In the genomic region with DNA sequence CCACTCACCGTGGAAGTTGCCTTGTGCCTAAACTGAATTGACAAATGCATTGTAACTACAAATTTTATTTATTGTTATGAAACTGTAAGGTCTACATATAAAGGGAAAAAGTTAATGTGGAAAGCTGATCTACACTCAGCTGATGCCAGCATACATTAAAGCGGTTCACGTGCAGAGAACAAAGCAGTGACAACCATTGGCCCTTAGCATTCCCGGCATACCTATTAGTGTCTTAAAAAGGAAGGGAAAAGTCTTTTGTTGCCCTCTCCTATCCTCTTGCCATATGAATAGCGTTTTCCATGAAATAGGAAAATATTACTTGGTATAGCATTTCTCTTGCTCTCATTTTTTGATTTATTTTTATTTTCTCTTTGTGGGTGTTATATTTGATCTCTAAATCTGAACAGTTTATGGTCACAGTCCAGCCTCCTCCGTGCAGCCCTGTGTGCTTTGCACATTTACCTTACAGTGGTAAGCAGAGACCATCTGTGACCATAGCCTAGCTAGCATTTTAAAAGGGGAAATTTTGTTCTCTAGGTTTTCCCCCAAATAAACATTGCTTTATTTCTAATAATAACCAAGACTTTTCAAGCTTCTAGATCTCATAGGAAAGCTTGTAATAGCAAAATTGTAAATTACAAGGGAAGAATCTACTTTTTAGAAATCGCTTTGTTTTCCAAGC, we compare ENCODE assay signal across 24 cellular contexts.
DNase-seq lines count a peak whose midpoint lies in the region; FAIRE-seq and TF ChIP-seq lines count a peak whose summit lies in the region.
"Had no signal": no experiment of that assay in that cellular context is flagged by ENCODE, and none has a peak within 500 bp of the region (broad histone marks: within the 10 kb centered on the region; RNA-seq: fewer than 3 reads in every experiment).

No MANE protein-coding gene starts in this region.

- H3K27ac ChIP-seq in mammary epithelial cell (ENCODE audit: insufficient read depth, low read depth, low read length) (no peak overlapping the region), neural progenitor cell (no peak overlapping the region), Peyer's patch (peak overlapping the region in 1 of 4 donors; percentile 77)
- H3K27ac ChIP-seq: brain microvascular endothelial cell, GM23248 had no signal

- H3K27ac Mint-ChIP-seq in IgD-negative memory B cell = peak overlapping the region; percentile 88 to 98 (median 93)
- H3K27ac Mint-ChIP-seq in neural progenitor cell = no peak overlapping the region
- H3K27ac Mint-ChIP-seq: activated naive CD4-positive, alpha-beta T cell treated with anti-CD3 and anti-CD28 coated beads for 36 hours had no signal

- no peaks in the 10 kb centered on the region for H4K20me1 ChIP-seq in mammary epithelial cell (ENCODE audit: insufficient read depth, low read length)
- H4K20me1 ChIP-seq in neural progenitor cell (ENCODE audit: low read depth) = no peaks in the 10 kb centered on the region
- H4K20me1 ChIP-seq: BLaER1 treated with 17β-estradiol and CSF1 and Interleukin-3, amounts not matched to agents 10 nM and 100 nM had no signal

- dilution Hi-C loops in mammary epithelial cell (cut with HindIII; ENCODE audit: low sequenced_read_pairs) = no loop called here

- peaks cover 56 to 72% (median 68%) of the 10 kb centered on the region in 3 donors for H3K4me1 Mint-ChIP-seq in IgD-negative memory B cell
- no peaks in the 10 kb centered on the region for H3K4me1 Mint-ChIP-seq in neural progenitor cell

- H3K79me2 ChIP-seq in mammary epithelial cell (ENCODE audit: insufficient read depth, low read length) = no peaks in the 10 kb centered on the region
- H3K79me2 ChIP-seq in neural progenitor cell (ENCODE audit: low read depth) = no peaks in the 10 kb centered on the region

- H3K4me1 ChIP-seq in mammary epithelial cell (ENCODE audit: insufficient read depth, low read length) = no peaks in the 10 kb centered on the region
- H3K4me1 ChIP-seq in neural progenitor cell = peaks cover 14% of the 10 kb centered on the region
- peaks cover 0 to 16% (median 3%) of the 10 kb centered on the region in 4 donors for H3K4me1 ChIP-seq in Peyer's patch

- peak; percentile 67 for FAIRE-seq in GM12892 (lab: Jason Lieb, UNC)

- no peak for DNase-seq in GM12892 (ENCODE audit: insufficient read length)
- DNase-seq in mammary epithelial cell = no peak
- peak; percentile 52 for DNase-seq in neural progenitor cell (ENCODE audit: low spot score)
- DNase-seq in DMS153 treated with DMSO at 0.1 percent for 48 hours (lab: John Stamatoyannopoulos, UW; ENCODE audit: unreplicated experiment) = no peak
- DNase-seq in T-helper 1 cell = no peak
- no peak for DNase-seq in Peyer's patch
- DNase-seq: activated CD4-positive, alpha-beta T cell treated with anti-CD3 and anti-CD28 coated beads, Interleukin-2, amount 50 U/mL, for 1 hour; activated naive CD4-positive, alpha-beta T cell treated with anti-CD3 and anti-CD28 coated beads for 36 hours; activated T-cell treated with anti-CD3 and anti-CD28 coated beads, Interleukin-2, amount 50 U/mL, for 48 hours; brain microvascular endothelial cell; Calu3; GM23248; IMR-90; islet precursor cell; mucosa of descending colon; NCI-H1436; NCI-H345; NCI-H774; PC-3; right cardiac atrium; SHP77 had no signal

- TF ChIP-seq POLR2A in GM12892 (IDR thresholded peaks at IDR 0.05; ENCODE audit: low read depth, low read length) (no peak), Peyer's patch (IDR thresholded peaks at IDR 0.05) (no peak)

- peaks cover 0 to 3% (median 0%) of the 10 kb centered on the region in 3 donors for H3K9me3 Mint-ChIP-seq in IgD-negative memory B cell
- H3K9me3 Mint-ChIP-seq in neural progenitor cell = peaks cover 2% of the 10 kb centered on the region
- H3K9me3 Mint-ChIP-seq: nephron had no signal

- H3K36me3 ChIP-seq in mammary epithelial cell (ENCODE audit: insufficient read depth, low read length) (peaks cover 10% of the 10 kb centered on the region), neural progenitor cell (peaks cover 21% of the 10 kb centered on the region), Peyer's patch (peaks cover 0 to 64% (median 0%) of the 10 kb centered on the region in 3 donors)

- no peak overlapping the region for H2AFZ ChIP-seq in mammary epithelial cell (ENCODE audit: low read depth, low read length)
- H2AFZ ChIP-seq in neural progenitor cell (replicated peaks) = no peak overlapping the region
- H2AFZ ChIP-seq: GM23248 had no signal

- H3K36me3 Mint-ChIP-seq in IgD-negative memory B cell (peaks cover 4% of the 10 kb centered on the region), neural progenitor cell (peaks cover 67% of the 10 kb centered on the region)

- H3K4me3 Mint-ChIP-seq in IgD-negative memory B cell (peak overlapping the region in 3 of 4 donors; percentile 74 to 90 (median 82)), neural progenitor cell (no peak overlapping the region)
- H3K4me3 Mint-ChIP-seq: activated naive CD4-positive, alpha-beta T cell treated with anti-CD3 and anti-CD28 coated beads for 36 hours; nephron had no signal

- in situ Hi-C loops in mammary epithelial cell (cut with MboI; ENCODE audit: low sequenced_read_pairs in 2 of 2) = no loop called here

- H3K27me3 ChIP-seq in mammary epithelial cell (ENCODE audit: insufficient read depth, low read length) (no peaks in the 10 kb centered on the region), neural progenitor cell (no peaks in the 10 kb centered on the region), Peyer's patch (no peaks in the 10 kb centered on the region)
- H3K27me3 ChIP-seq: BLaER1 treated with 17β-estradiol and CSF1 and Interleukin-3, amounts not matched to agents 10 nM and 100 nM; brain microvascular endothelial cell had no signal

- H3K9me3 ChIP-seq in mammary epithelial cell (replicated peaks; ENCODE audit: insufficient read depth, low read length) = no peaks in the 10 kb centered on the region
- H3K9me3 ChIP-seq in neural progenitor cell (ENCODE audit: low read depth) = no peaks in the 10 kb centered on the region
- H3K9me3 ChIP-seq in Peyer's patch = no peaks in the 10 kb centered on the region
- H3K9me3 ChIP-seq: mucosa of descending colon had no signal

- CTCF ChIA-PET in mammary epithelial cell (lab: Charles Lee; ENCODE audit: low non-redundant PET) = no interaction called here

- TSS peak; percentile 17 for BruUV-seq in mammary epithelial cell (replicated peaks; lab: Mats Ljungman, UMichigan)

- H3K27me3 Mint-ChIP-seq in IgD-negative memory B cell (no peaks in the 10 kb centered on the region), neural progenitor cell (ENCODE audit: insufficient read depth, low read depth) (peaks cover 2% of the 10 kb centered on the region)

- TF ChIP-seq CTCF in mammary epithelial cell (conservative IDR thresholded peaks at IDR 0.05 in 1 of 2, IDR thresholded peaks at IDR 0.05 in 1 of 2; ENCODE audit: extremely low read depth in 1 of 2, insufficient read depth in 1 of 2, low read depth in 1 of 2, low read length in 2 of 2) (no peak), neural progenitor cell (IDR thresholded peaks at IDR 0.05) (no peak), Peyer's patch (IDR thresholded peaks at IDR 0.05) (no peak)

- H3K4me3 ChIP-seq in mammary epithelial cell (replicated peaks in 1 of 3; ENCODE audit: insufficient read depth in 1 of 3, low read depth in 2 of 3, low read length in 3 of 3) (no peak overlapping the region), neural progenitor cell (no peak overlapping the region), Peyer's patch (no peak overlapping the region)
- H3K4me3 ChIP-seq: BLaER1 treated with 17β-estradiol and CSF1 and Interleukin-3, amounts not matched to agents 10 nM and 100 nM; GM23248; mucosa of descending colon had no signal

- no peak overlapping the region for H3K4me2 ChIP-seq in mammary epithelial cell (ENCODE audit: insufficient read depth, low read depth, low read length)
- peak overlapping the region; percentile 8 for H3K4me2 ChIP-seq in neural progenitor cell
- H3K4me2 ChIP-seq: BLaER1 treated with 17β-estradiol and CSF1 and Interleukin-3, amounts not matched to agents 10 nM and 100 nM had no signal

- 94% methylated on average over 7 of the region's 7 CpGs for WGBS in mammary epithelial cell (ENCODE audit: low coverage, missing lambda C conversion rate)

- peaks cover 4% of the 10 kb centered on the region for H3F3A ChIP-seq in neural progenitor cell (ENCODE audit: low read depth)

- H3K9ac ChIP-seq in mammary epithelial cell (ENCODE audit: insufficient read depth, low read length) (no peak overlapping the region), neural progenitor cell (no peak overlapping the region)
- H3K9ac ChIP-seq: BLaER1 treated with 17β-estradiol and CSF1 and Interleukin-3, amounts not matched to agents 10 nM and 100 nM; GM23248 had no signal

- intact Hi-C loops in mammary epithelial cell (cut with micrococcal nuclease) = no loop called here
